1 cellular context compared by ENCODE assay signal in genomic region chr2:241325257-241325656, GRCh38.
TF ChIP-seq lines count a peak whose summit lies in the region.

No MANE protein-coding gene starts in this region.

TF ChIP-seq in WTC11, 78 proteins besides CTCF, POLR2A, EP300 and RAD21 (continued from another document):
- no peak for TF ChIP-seq AR (CRISPR knock-in tag; IDR thresholded peaks at IDR 0.05)
- TF ChIP-seq, protein P1, sequence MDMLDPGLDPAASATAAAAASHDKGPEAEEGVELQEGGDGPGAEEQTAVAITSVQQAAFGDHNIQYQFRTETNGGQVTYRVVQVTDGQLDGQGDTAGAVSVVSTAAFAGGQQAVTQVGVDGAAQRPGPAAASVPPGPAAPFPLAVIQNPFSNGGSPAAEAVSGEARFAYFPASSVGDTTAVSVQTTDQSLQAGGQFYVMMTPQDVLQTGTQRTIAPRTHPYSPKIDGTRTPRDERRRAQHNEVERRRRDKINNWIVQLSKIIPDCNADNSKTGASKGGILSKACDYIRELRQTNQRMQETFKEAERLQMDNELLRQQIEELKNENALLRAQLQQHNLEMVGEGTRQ (CRISPR knock-in tag; IDR thresholded peaks at IDR 0.05) = no peak
- TF ChIP-seq E2F5 (CRISPR knock-in tag; IDR thresholded peaks at IDR 0.05) = no peak
- TF ChIP-seq ESRRA (CRISPR knock-in tag; IDR thresholded peaks at IDR 0.05; ENCODE audit: borderline replicate concordance) = no peak
- no peak for TF ChIP-seq FOXJ3 (CRISPR knock-in tag; IDR thresholded peaks at IDR 0.05; ENCODE audit: borderline replicate concordance)
- no peak for TF ChIP-seq E2F1 (CRISPR knock-in tag; IDR thresholded peaks at IDR 0.05)
- TF ChIP-seq ZNF512 (CRISPR knock-in tag; IDR thresholded peaks at IDR 0.05; ENCODE audit: borderline replicate concordance) = no peak
- TF ChIP-seq ZNF423 (CRISPR knock-in tag; IDR thresholded peaks at IDR 0.05) = no peak
- TF ChIP-seq TCF7 (CRISPR knock-in tag; IDR thresholded peaks at IDR 0.05; ENCODE audit: low read depth) = no peak
- TF ChIP-seq, protein P2, sequence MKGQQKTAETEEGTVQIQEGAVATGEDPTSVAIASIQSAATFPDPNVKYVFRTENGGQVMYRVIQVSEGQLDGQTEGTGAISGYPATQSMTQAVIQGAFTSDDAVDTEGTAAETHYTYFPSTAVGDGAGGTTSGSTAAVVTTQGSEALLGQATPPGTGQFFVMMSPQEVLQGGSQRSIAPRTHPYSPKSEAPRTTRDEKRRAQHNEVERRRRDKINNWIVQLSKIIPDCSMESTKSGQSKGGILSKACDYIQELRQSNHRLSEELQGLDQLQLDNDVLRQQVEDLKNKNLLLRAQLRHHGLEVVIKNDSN (CRISPR knock-in tag; IDR thresholded peaks at IDR 0.05) = no peak
